ENCODE assay signal across 9 cellular contexts in genomic region chr11:10669258-10670033, GRCh38. TPM values are rescaled to one million over a fixed set of nuclear protein-coding genes. Genes with fewer than 3 reads are reported as not detected.
DNase-seq lines count a peak whose midpoint lies in the region; ATAC-seq, FAIRE-seq and TF ChIP-seq lines count a peak whose summit lies in the region.
"Had no signal": no experiment of that assay in that cellular context is flagged by ENCODE, and none has a peak within 500 bp of the region (broad histone marks: within the 10 kb centered on the region; RNA-seq: fewer than 3 reads in every experiment).

No MANE protein-coding gene starts in this region.

- H3K27ac ChIP-seq in coronary artery, result peak overlapping the region; percentile 77 to 79
- peak overlapping the region in 2 of 4 donors; percentile 6 to 44 for H3K27ac ChIP-seq in pancreas
- peak overlapping the region in 2 of 4 donors; percentile 48 to 58 for H3K27ac ChIP-seq in tibial nerve
- H3K27ac ChIP-seq in substantia nigra (ENCODE audit: low read depth, low read length, poor library complexity, severe bottlenecking), result no peak overlapping the region

- DNase-seq in DMS79 (lab: John Stamatoyannopoulos, UW) (peak; percentile 80), NCI-H226 (peak; percentile 48), coronary artery (ENCODE audit: low spot score) (no peak), pancreas (no peak), tibial nerve (ENCODE audit: low spot score in 2 of 2) (no peak), substantia nigra (lab: John Stamatoyannopoulos, UW) (no peak), KBM-7 (no peak)
- DNase-seq: GF-D8 had no signal

- no peaks in the 10 kb centered on the region for H3K9me3 ChIP-seq in pancreas
- no peaks in the 10 kb centered on the region for H3K9me3 ChIP-seq in tibial nerve

- in situ Hi-C loops in KBM-7 (cut with MboI; ENCODE audit: low pct_unique_long_range_greater_than_20kb, low sequenced_read_pairs), result no loop called here

- intact Hi-C loops in pancreas (cut with DNase I), result no loop called here

- H3K4me1 ChIP-seq in pancreas (peaks cover 0 to 4% (median 0%) of the 10 kb centered on the region in 3 donors), tibial nerve (peaks cover 0 to 44% (median 13%) of the 10 kb centered on the region in 4 donors)

- 34 to 45% methylated on average over 5 of the region's 5 CpGs for WGBS in pancreas, 2 donors
- WGBS in tibial nerve, 2 donors, result 31 to 32% methylated on average over 5 of the region's 5 CpGs

- TF ChIP-seq EP300 in tibial nerve (IDR thresholded peaks at IDR 0.05), result no peak

- H3K36me3 ChIP-seq in pancreas (no peaks in the 10 kb centered on the region), tibial nerve (no peaks in the 10 kb centered on the region)

- TF ChIP-seq POLR2A in tibial nerve (IDR thresholded peaks at IDR 0.05), result no peak

- H3K27me3 ChIP-seq in pancreas, result no peaks in the 10 kb centered on the region
- no peaks in the 10 kb centered on the region for H3K27me3 ChIP-seq in tibial nerve

- peak overlapping the region; percentile 25 for H3K4me3 ChIP-seq in coronary artery
- no peak overlapping the region for H3K4me3 ChIP-seq in pancreas
- no peak overlapping the region for H3K4me3 ChIP-seq in tibial nerve

- TF ChIP-seq CTCF in coronary artery (IDR thresholded peaks at IDR 0.05), result no peak
- TF ChIP-seq CTCF in pancreas (IDR thresholded peaks at IDR 0.05), result no peak
- TF ChIP-seq CTCF in tibial nerve (IDR thresholded peaks at IDR 0.05), result no peak

- FAIRE-seq in pancreas (lab: Jason Lieb, UNC), result no peak

- ATAC-seq in pancreas, result peak in 3 of 4 donors; percentile 56 to 79 (median 66)
- ATAC-seq in HG03097 (IDR thresholded peaks at IDR 0.05; ENCODE audit: low FRiP score, unreplicated experiment), result no peak

RNA-seq across cellular contexts. Expression of gene IRAG1, which starts 24.1 kb away (rescaled TPM):
- total RNA-seq in pancreas (1 to 10 TPM in 5 of 6 donors, under 1 TPM in 1; 0.59 to 5.7 (median 2.0) TPM), tibial nerve (10 to 100 TPM in 2 of 4 donors, 1 to 10 TPM in 2; 5.9 to 23.1 (median 11.4) TPM)
- polyA plus RNA-seq in pancreas, result 1 to 10 TPM; 1.7 to 2.3 TPM

Comparison
In these comparisons a context has a peak if more than half of its experiments do, and no peak if none do; other contexts are left out.
1. DNase-seq: peak in DMS79 (single experiment) and NCI-H226 (single experiment); none in coronary artery (single experiment), pancreas (0 of 6), tibial nerve (0 of 2), substantia nigra (0 of 49) and KBM-7 (single experiment).